In the genomic region with DNA sequence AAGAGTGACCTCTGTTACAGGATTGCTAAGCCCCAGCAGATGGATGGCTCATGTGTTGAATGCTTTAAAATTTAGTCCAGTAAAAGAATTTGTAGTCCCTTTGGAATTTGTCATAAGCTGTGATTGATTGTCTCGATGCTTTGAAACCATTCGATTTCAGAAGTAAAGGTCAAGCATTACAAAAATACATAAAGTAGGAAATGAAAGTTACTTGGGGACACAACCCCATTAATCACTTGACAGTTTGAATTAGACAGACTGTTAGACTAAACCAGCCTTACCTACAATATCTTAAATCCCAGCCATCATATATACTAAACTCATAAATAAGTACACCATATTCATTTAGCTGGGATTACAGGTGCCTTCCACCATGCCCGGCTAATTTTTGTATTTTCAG, we compare ENCODE assay signal across 3 cellular contexts.
A peak's percentile ranks its signal among the peaks of the same experiment; 100 is the strongest.
TF ChIP-seq lines count a peak whose summit lies in the region.

No MANE protein-coding gene starts in this region.

TF ChIP-seq in SK-N-SH, 30 proteins besides CTCF, POLR2A, EP300 and RAD21:
- TF ChIP-seq RXRA (IDR thresholded peaks at IDR 0.05; ENCODE audit: borderline replicate concordance, low read depth), result no peak
- TF ChIP-seq, protein P1, sequence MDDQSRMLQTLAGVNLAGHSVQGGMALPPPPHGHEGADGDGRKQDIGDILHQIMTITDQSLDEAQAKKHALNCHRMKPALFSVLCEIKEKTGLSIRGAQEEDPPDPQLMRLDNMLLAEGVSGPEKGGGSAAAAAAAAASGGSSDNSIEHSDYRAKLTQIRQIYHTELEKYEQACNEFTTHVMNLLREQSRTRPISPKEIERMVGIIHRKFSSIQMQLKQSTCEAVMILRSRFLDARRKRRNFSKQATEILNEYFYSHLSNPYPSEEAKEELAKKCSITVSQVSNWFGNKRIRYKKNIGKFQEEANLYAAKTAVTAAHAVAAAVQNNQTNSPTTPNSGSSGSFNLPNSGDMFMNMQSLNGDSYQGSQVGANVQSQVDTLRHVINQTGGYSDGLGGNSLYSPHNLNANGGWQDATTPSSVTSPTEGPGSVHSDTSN (IDR thresholded peaks at IDR 0.05), result 0 out of 2 replicates have a peak, but pooled peaks have one; percentile 12

TF ChIP-seq in SK-N-SH treated with all-trans-retinoic acid at 6 μM for 48 hours, 23 proteins besides CTCF, POLR2A, EP300 and RAD21:
- no peak for TF ChIP-seq RARB (CRISPR knock-in tag; IDR thresholded peaks at IDR 0.05)
- TF ChIP-seq GLIS3 (CRISPR knock-in tag; IDR thresholded peaks at IDR 0.05), result no peak
- no peak for TF ChIP-seq ZNF8 (CRISPR knock-in tag; IDR thresholded peaks at IDR 0.05)
- TF ChIP-seq BACH2 (CRISPR knock-in tag; IDR thresholded peaks at IDR 0.05; ENCODE audit: borderline replicate concordance), result no peak
- TF ChIP-seq CSDC2 (CRISPR knock-in tag; IDR thresholded peaks at IDR 0.05), result no peak
- TF ChIP-seq ZC3H10 (CRISPR knock-in tag; IDR thresholded peaks at IDR 0.05), result no peak
- no peak for TF ChIP-seq ZNF565 (CRISPR knock-in tag; conservative IDR thresholded peaks at IDR 0.05; ENCODE audit: low read depth)
- TF ChIP-seq ARNTL (CRISPR knock-in tag; IDR thresholded peaks at IDR 0.05; ENCODE audit: borderline replicate concordance, low read depth), result no peak
- no peak for TF ChIP-seq OSR1 (CRISPR knock-in tag; IDR thresholded peaks at IDR 0.05)
- TF ChIP-seq ZNF70 (CRISPR knock-in tag; IDR thresholded peaks at IDR 0.05), result no peak
- no peak for TF ChIP-seq PPARA (CRISPR knock-in tag; IDR thresholded peaks at IDR 0.05; ENCODE audit: borderline replicate concordance)
- no peak for TF ChIP-seq ESRRG (CRISPR knock-in tag; IDR thresholded peaks at IDR 0.05)
- no peak for TF ChIP-seq ZFP30 (CRISPR knock-in tag; IDR thresholded peaks at IDR 0.05)
- TF ChIP-seq SNAI2 (CRISPR knock-in tag; IDR thresholded peaks at IDR 0.05), result no peak
- TF ChIP-seq TOX (CRISPR knock-in tag; IDR thresholded peaks at IDR 0.05; ENCODE audit: borderline replicate concordance), result no peak
- TF ChIP-seq ISL1 (CRISPR knock-in tag; IDR thresholded peaks at IDR 0.05), result no peak
- TF ChIP-seq, protein P2, sequence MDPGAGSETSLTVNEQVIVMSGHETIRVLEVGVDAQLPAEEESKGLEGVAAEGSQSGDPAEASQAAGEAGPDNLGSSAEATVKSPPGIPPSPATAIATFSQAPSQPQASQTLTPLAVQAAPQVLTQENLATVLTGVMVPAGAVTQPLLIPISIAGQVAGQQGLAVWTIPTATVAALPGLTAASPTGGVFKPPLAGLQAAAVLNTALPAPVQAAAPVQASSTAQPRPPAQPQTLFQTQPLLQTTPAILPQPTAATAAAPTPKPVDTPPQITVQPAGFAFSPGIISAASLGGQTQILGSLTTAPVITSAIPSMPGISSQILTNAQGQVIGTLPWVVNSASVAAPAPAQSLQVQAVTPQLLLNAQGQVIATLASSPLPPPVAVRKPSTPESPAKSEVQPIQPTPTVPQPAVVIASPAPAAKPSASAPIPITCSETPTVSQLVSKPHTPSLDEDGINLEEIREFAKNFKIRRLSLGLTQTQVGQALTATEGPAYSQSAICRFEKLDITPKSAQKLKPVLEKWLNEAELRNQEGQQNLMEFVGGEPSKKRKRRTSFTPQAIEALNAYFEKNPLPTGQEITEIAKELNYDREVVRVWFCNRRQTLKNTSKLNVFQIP (CRISPR knock-in tag; IDR thresholded peaks at IDR 0.05; ENCODE audit: borderline replicate concordance, low read depth), result no peak
- TF ChIP-seq ZFP3 (CRISPR knock-in tag; IDR thresholded peaks at IDR 0.05), result no peak
- TF ChIP-seq, protein P3, sequence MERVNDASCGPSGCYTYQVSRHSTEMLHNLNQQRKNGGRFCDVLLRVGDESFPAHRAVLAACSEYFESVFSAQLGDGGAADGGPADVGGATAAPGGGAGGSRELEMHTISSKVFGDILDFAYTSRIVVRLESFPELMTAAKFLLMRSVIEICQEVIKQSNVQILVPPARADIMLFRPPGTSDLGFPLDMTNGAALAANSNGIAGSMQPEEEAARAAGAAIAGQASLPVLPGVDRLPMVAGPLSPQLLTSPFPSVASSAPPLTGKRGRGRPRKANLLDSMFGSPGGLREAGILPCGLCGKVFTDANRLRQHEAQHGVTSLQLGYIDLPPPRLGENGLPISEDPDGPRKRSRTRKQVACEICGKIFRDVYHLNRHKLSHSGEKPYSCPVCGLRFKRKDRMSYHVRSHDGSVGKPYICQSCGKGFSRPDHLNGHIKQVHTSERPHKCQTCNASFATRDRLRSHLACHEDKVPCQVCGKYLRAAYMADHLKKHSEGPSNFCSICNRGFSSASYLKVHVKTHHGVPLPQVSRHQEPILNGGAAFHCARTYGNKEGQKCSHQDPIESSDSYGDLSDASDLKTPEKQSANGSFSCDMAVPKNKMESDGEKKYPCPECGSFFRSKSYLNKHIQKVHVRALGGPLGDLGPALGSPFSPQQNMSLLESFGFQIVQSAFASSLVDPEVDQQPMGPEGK (CRISPR knock-in tag; IDR thresholded peaks at IDR 0.05; ENCODE audit: borderline replicate concordance), result no peak
- TF ChIP-seq CSRNP3 (CRISPR knock-in tag; IDR thresholded peaks at IDR 0.05), result no peak

TF ChIP-seq in GM12878, 131 proteins besides CTCF, POLR2A, EP300 and RAD21 (continues in another document):
- TF ChIP-seq MYB (IDR thresholded peaks at IDR 0.05; ENCODE audit: borderline replicate concordance, low read depth, low read length) (no peak), MTA3 (IDR thresholded peaks at IDR 0.05; ENCODE audit: borderline replicate concordance, low read length) (no peak), IRF3 (IDR thresholded peaks at IDR 0.05) (no peak), EZH2 (IDR thresholded peaks at IDR 0.05; ENCODE audit: borderline replicate concordance, control insufficient read depth, low read depth, low read length) (no peak), HDAC2 (IDR thresholded peaks at IDR 0.05) (no peak), NR2F1 (conservative IDR thresholded peaks at IDR 0.05) (peak; percentile 76), GABPA (IDR thresholded peaks at IDR 0.05; ENCODE audit: low read depth) (no peak), EGR1 (IDR thresholded peaks at IDR 0.05; ENCODE audit: borderline replicate concordance in 1 of 2, low read depth in 2 of 2, low read length in 2 of 2) (no peak), CHD1 (IDR thresholded peaks at IDR 0.05; ENCODE audit: low read depth, low read length) (no peak), BMI1 (IDR thresholded peaks at IDR 0.05; ENCODE audit: borderline replicate concordance) (no peak), RELA (IDR thresholded peaks at IDR 0.05; ENCODE audit: borderline replicate concordance, partially characterized antibody) (no peak), ATF2 (IDR thresholded peaks at IDR 0.05; ENCODE audit: low read length) (no peak), SPI1 (IDR thresholded peaks at IDR 0.05; ENCODE audit: borderline replicate concordance, insufficient read depth, low read depth, low read length) (peak; percentile 51; the same call in 1 of the 2 replicates), JUND (IDR thresholded peaks at IDR 0.05; ENCODE audit: low read depth, low read length) (no peak), JUNB (IDR thresholded peaks at IDR 0.05) (no peak), SIN3A (IDR thresholded peaks at IDR 0.05; ENCODE audit: low read depth, low read length) (no peak), ATF7 (IDR thresholded peaks at IDR 0.05; ENCODE audit: low read depth) (peak; percentile 58), MTA2 (IDR thresholded peaks at IDR 0.05; ENCODE audit: low read depth) (no peak), NBN (IDR thresholded peaks at IDR 0.05) (no peak), NFXL1 (IDR thresholded peaks at IDR 0.05; ENCODE audit: borderline replicate concordance) (no peak), POU2F2 (IDR thresholded peaks at IDR 0.05; ENCODE audit: borderline replicate concordance, low read depth, low read length) (no peak), MLLT1 (IDR thresholded peaks at IDR 0.05) (no peak), RFX5 (IDR thresholded peaks at IDR 0.05; ENCODE audit: low read depth, low read length) (no peak), ZSCAN29 (IDR thresholded peaks at IDR 0.05) (no peak), ZNF217 (IDR thresholded peaks at IDR 0.05) (no peak), ZNF274 (IDR thresholded peaks at IDR 0.05; ENCODE audit: insufficient read depth, insufficient read length) (no peak), ZBTB40 (IDR thresholded peaks at IDR 0.05; ENCODE audit: borderline replicate concordance) (no peak), MEF2B (IDR thresholded peaks at IDR 0.05; ENCODE audit: partially characterized antibody, poor library complexity, severe bottlenecking) (peak; percentile 16), PAX8 (IDR thresholded peaks at IDR 0.05) (no peak), SREBF1 (IDR thresholded peaks at IDR 0.05; ENCODE audit: low read length) (no peak)
- TF ChIP-seq, protein P4, sequence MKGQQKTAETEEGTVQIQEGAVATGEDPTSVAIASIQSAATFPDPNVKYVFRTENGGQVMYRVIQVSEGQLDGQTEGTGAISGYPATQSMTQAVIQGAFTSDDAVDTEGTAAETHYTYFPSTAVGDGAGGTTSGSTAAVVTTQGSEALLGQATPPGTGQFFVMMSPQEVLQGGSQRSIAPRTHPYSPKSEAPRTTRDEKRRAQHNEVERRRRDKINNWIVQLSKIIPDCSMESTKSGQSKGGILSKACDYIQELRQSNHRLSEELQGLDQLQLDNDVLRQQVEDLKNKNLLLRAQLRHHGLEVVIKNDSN (IDR thresholded peaks at IDR 0.05; ENCODE audit: borderline replicate concordance, extremely low read length, insufficient read depth, low read depth, low read length), result no peak
- TF ChIP-seq, protein P5, sequence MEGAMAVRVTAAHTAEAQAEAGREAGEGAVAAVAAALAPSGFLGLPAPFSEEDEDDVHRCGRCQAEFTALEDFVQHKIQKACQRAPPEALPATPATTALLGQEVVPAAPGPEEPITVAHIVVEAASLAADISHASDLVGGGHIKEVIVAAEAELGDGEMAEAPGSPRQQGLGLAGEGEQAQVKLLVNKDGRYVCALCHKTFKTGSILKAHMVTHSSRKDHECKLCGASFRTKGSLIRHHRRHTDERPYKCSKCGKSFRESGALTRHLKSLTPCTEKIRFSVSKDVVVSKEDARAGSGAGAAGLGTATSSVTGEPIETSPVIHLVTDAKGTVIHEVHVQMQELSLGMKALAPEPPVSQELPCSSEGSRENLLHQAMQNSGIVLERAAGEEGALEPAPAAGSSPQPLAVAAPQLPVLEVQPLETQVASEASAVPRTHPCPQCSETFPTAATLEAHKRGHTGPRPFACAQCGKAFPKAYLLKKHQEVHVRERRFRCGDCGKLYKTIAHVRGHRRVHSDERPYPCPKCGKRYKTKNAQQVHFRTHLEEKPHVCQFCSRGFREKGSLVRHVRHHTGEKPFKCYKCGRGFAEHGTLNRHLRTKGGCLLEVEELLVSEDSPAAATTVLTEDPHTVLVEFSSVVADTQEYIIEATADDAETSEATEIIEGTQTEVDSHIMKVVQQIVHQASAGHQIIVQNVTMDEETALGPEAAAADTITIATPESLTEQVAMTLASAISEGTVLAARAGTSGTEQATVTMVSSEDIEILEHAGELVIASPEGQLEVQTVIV (IDR thresholded peaks at IDR 0.05; ENCODE audit: borderline replicate concordance, partially characterized antibody), result no peak
